Comparison of ENCODE assay signal across 25 cellular contexts in the genomic region with DNA sequence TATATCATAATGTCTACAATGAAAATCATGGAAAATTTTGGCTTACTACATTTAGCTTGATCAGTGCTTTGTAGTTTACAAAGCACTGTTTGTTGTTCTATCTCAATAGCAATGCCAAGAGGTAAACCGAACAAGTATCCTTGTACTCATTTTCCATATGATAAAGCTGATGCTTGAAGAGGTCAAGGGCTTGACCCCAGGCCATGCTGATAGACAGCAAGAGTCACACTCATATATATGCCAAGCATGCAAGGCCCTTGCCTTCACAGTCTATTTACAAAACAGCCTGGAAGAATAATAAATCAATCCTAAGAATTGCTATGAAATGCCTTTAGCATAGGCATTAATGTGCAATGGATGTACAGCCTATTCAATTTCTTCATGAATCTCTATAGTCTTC.
"Had no signal": no experiment of that assay in that cellular context is flagged by ENCODE, and none has a peak within 500 bp of the region (broad histone marks: within the 10 kb centered on the region; RNA-seq: fewer than 3 reads in every experiment).

No MANE protein-coding gene starts in this region.

- ATAC-seq: naive thymus-derived CD8-positive, alpha-beta T cell; natural killer cell treated with Interleukin-12 subunit alpha and Interleukin-12 subunit beta and Interleukin-15 and Interleukin-18, amount 100 ng/mL, for 72 hours; pancreas; psoas muscle; right cardiac atrium; right lobe of liver; stimulated activated effector memory CD8-positive, alpha-beta T cell treated with anti-CD3 and anti-CD28 coated beads, Interleukin-12 subunit alpha, Interleukin-12 subunit beta, amount 100 ng/mL, for 72 hours; stimulated activated naive B cell treated with anti-CD40 and anti-IgM and Interleukin-4, amounts not matched to agents 10 μg/mL and 1 μg/mL and 100 μg/mL, for 72 hours; upper lobe of right lung had no signal

- DNase-seq: naive thymus-derived CD8-positive, alpha-beta T cell; nephron progenitor cell; nucleus accumbens; pancreas; posterior cingulate gyrus; psoas muscle; right cardiac atrium; right lobe of liver; sigmoid colon; small intestine; stimulated activated CD4-positive, alpha-beta T cell treated with anti-CD3 and anti-CD28 coated beads, Interleukin-15, amount 100 ng/mL, for 24 hours; stimulated activated CD4-positive, alpha-beta T cell treated with anti-CD3 and anti-CD28 coated beads, Interleukin-2, amount 100 ng/mL, for 24 hours; stimulated activated CD4-positive, alpha-beta T cell treated with anti-CD3 and anti-CD28 coated beads, Interleukin-2, amount 100 ng/mL, for 48 hours; stimulated activated CD4-positive, alpha-beta T cell treated with anti-CD3 and anti-CD28 coated beads, Interleukin-4, amount 100 ng/mL, for 24 hours; stimulated activated naive B cell treated with anti-CD40 and anti-IgM and Interleukin-4, amounts not matched to agents 10 μg/mL and 1 μg/mL and 100 μg/mL, for 72 hours; stimulated activated naive CD4-positive, alpha-beta T cell treated with Interleukin-2 at 50 U/mL for 16 hours; stomach; thyroid gland; upper lobe of right lung had no signal

- H3K9me3 ChIP-seq: pancreas, psoas muscle, right lobe of liver, sigmoid colon, thyroid gland, vagina had no signal

- H3K36me3 ChIP-seq: neutrophil, pancreas, right lobe of liver, sigmoid colon, stomach, thoracic aorta, thyroid gland, tibial nerve, upper lobe of right lung, vagina had no signal

- H3K4me1 ChIP-seq: pancreas, right lobe of liver, stomach, thyroid gland, tibial nerve, vagina had no signal

- H3K4me3 ChIP-seq: pancreas, psoas muscle, right lobe of liver, sigmoid colon, stomach, thoracic aorta, thyroid gland, tibial nerve, upper lobe of right lung, vagina had no signal

- H3K27me3 ChIP-seq: neutrophil, pancreas, right lobe of liver, sigmoid colon, stomach, thyroid gland, tibial nerve, upper lobe of right lung, vagina had no signal

- H3K27ac ChIP-seq: neutrophil, pancreas, psoas muscle, right lobe of liver, stomach, thoracic aorta, thyroid gland, tibial nerve, upper lobe of right lung, vagina had no signal
